Comparison of ENCODE assay signal across 1 cellular context in genomic region chr11:57761301-57762234, GRCh38.
TF ChIP-seq lines count a peak whose summit lies in the region.

Gene CTNND1 (plus strand): TSS chr11:57761802. CDS start chr11:57791479, 29,677 bp downstream.

TF ChIP-seq in SK-N-SH, 30 proteins besides CTCF, POLR2A, EP300 and RAD21 (continued from another document):
- TF ChIP-seq REST (IDR thresholded peaks at IDR 0.05; ENCODE audit: low read depth, low read length) (0 out of 2 replicates have a peak, but pooled peaks have one; percentile 36), TCF12 (IDR thresholded peaks at IDR 0.05) (peak; percentile 45), RXRA (IDR thresholded peaks at IDR 0.05; ENCODE audit: borderline replicate concordance, low read depth) (no peak), FOXJ3 (CRISPR knock-in tag; IDR thresholded peaks at IDR 0.05) (no peak), GABPA (IDR thresholded peaks at IDR 0.05; ENCODE audit: low read depth) (no peak), SIN3A (IDR thresholded peaks at IDR 0.05; ENCODE audit: borderline replicate concordance, low read depth, low read length) (no peak; the same call in 1 of the 2 replicates), RFX5 (IDR thresholded peaks at IDR 0.05; ENCODE audit: low read length) (peak; percentile 66; the same call in 1 of the 2 replicates), USF2 (IDR thresholded peaks at IDR 0.05; ENCODE audit: borderline replicate concordance, low read depth, low read length) (no peak), USF1 (IDR thresholded peaks at IDR 0.05; ENCODE audit: borderline replicate concordance, low read depth) (no peak), IRF3 (IDR thresholded peaks at IDR 0.05; ENCODE audit: low read depth, low read length) (no peak; the same call in 1 of the 2 replicates)
